ENCODE assay signal across 17 cellular contexts in the genomic region with DNA sequence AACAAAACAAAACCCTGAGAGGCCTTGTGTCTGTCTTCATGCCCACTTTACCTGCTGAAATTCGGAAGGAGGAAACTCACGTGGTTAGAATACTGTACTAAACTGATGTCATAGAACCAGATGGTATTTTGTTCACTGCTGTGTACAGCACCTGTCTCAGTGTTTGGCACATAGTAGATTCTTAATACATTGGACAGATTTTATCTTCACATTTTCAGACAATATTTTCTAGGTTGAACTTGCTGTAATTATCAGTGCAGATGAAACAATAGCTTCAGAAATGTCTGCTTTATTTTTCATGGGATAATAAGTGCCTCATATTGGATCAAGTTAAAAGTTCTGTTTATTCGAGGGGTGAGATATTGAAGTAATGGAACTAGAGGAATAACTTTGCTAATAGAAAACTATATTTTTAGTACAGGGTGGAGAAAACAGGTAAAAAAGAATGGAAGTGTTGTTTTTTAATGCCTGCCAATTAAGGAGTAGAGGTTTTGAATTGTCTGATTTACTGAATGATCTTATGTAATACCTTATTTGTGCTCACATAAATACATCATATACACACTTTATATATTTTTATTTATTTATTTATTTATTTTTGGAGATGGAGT. TPM values are rescaled to one million over a fixed set of nuclear protein-coding genes. Genes with fewer than 3 reads are reported as not detected.
DNase-seq lines count a peak whose midpoint lies in the region; ATAC-seq and TF ChIP-seq lines count a peak whose summit lies in the region.
"Had no signal": no experiment of that assay in that cellular context is flagged by ENCODE, and none has a peak within 500 bp of the region (broad histone marks: within the 10 kb centered on the region; RNA-seq: fewer than 3 reads in every experiment).

No MANE protein-coding gene starts in this region.

- TF ChIP-seq POLR2A in body of pancreas (IDR thresholded peaks at IDR 0.05), result no peak

- H3K4me3 ChIP-seq in body of pancreas, result no peak overlapping the region
- no peak overlapping the region for H3K4me3 ChIP-seq in subcutaneous abdominal adipose tissue (ENCODE audit: low read depth in 1 of 5, low read length in 5 of 5)
- H3K4me3 ChIP-seq: SJSA1 had no signal

- no peak for ATAC-seq in natural killer cell
- ATAC-seq in natural killer cell treated with Interleukin-12 subunit alpha and Interleukin-12 subunit beta and Interleukin-15 and Interleukin-18, amount 100 ng/mL, for 72 hours, result no peak
- peak; percentile 60 for ATAC-seq in body of pancreas
- ATAC-seq: HepG2 had no signal

- H3K36me3 ChIP-seq in body of pancreas (replicated peaks in 1 of 2; ENCODE audit: insufficient read depth in 1 of 2, low read depth in 2 of 2) (peaks cover 4 to 18% of the 10 kb centered on the region in 2 donors), subcutaneous abdominal adipose tissue (ENCODE audit: control insufficient read depth in 5 of 5, insufficient read depth in 5 of 5, low read length in 5 of 5) (peaks cover 34 to 40% (median 38%) of the 10 kb centered on the region in 5 donors)

- H3K9me3 ChIP-seq in body of pancreas (no peaks in the 10 kb centered on the region), subcutaneous abdominal adipose tissue (ENCODE audit: control insufficient read depth in 5 of 5, low read length in 5 of 5) (no peaks in the 10 kb centered on the region)
- H3K9me3 ChIP-seq: BE2C, SJSA1 had no signal

- intact Hi-C loops in natural killer cell (cut with micrococcal nuclease) (no loop called here), body of pancreas (cut with DNase I) (no loop called here)

- no peaks in the 10 kb centered on the region for H3K36me3 Mint-ChIP-seq in natural killer cell
- peaks cover 13% of the 10 kb centered on the region for H3K36me3 Mint-ChIP-seq in natural killer cell treated with Interleukin-12 subunit alpha and Interleukin-12 subunit beta and Interleukin-15 and Interleukin-18, amount 100 ng/mL, for 72 hours

- H3K9me3 Mint-ChIP-seq in natural killer cell, result no peaks in the 10 kb centered on the region
- H3K9me3 Mint-ChIP-seq in natural killer cell treated with Interleukin-12 subunit alpha and Interleukin-12 subunit beta and Interleukin-15 and Interleukin-18, amount 100 ng/mL, for 72 hours, result no peaks in the 10 kb centered on the region
- H3K9me3 Mint-ChIP-seq: CD8-positive, alpha-beta memory T cell had no signal

- no peak overlapping the region for H3K4me3 Mint-ChIP-seq in natural killer cell
- no peak overlapping the region for H3K4me3 Mint-ChIP-seq in natural killer cell treated with Interleukin-12 subunit alpha and Interleukin-12 subunit beta and Interleukin-15 and Interleukin-18, amount 100 ng/mL, for 72 hours
- H3K4me3 Mint-ChIP-seq: CD8-positive, alpha-beta memory T cell; H9 had no signal

- peaks cover 0 to 11% of the 10 kb centered on the region in 2 donors for H3K4me1 Mint-ChIP-seq in natural killer cell
- peaks cover 0 to 9% of the 10 kb centered on the region in 2 donors for H3K4me1 Mint-ChIP-seq in natural killer cell treated with Interleukin-12 subunit alpha and Interleukin-12 subunit beta and Interleukin-15 and Interleukin-18, amount 100 ng/mL, for 72 hours (ENCODE audit: low read depth in 2 of 2)
- H3K4me1 Mint-ChIP-seq: H9 had no signal

- H3K27ac ChIP-seq in body of pancreas, result peak overlapping the region in 1 of 4 donors; percentile 35
- peak overlapping the region; percentile 39 for H3K27ac ChIP-seq in subcutaneous abdominal adipose tissue (ENCODE audit: low read depth, low read length)
- H3K27ac ChIP-seq: SJSA1 had no signal

- H3K27me3 ChIP-seq in body of pancreas, result no peaks in the 10 kb centered on the region
- no peaks in the 10 kb centered on the region for H3K27me3 ChIP-seq in subcutaneous abdominal adipose tissue (ENCODE audit: control insufficient read depth in 5 of 5, insufficient read depth in 4 of 5, low read length in 5 of 5)
- H3K27me3 ChIP-seq: BE2C, SJSA1 had no signal

- peak overlapping the region in 1 of 5 donors; percentile 46 for H3K9ac ChIP-seq in subcutaneous abdominal adipose tissue (ENCODE audit: low read length in 5 of 5)

- WGBS in body of pancreas, 2 donors, result 54 to 61% methylated on average over 3 of the region's 3 CpGs

- no peaks in the 10 kb centered on the region for H3K27me3 Mint-ChIP-seq in natural killer cell (ENCODE audit: low read depth in 2 of 2)
- H3K27me3 Mint-ChIP-seq in natural killer cell treated with Interleukin-12 subunit alpha and Interleukin-12 subunit beta and Interleukin-15 and Interleukin-18, amount 100 ng/mL, for 72 hours, result no peaks in the 10 kb centered on the region
- H3K27me3 Mint-ChIP-seq: CD8-positive, alpha-beta memory T cell had no signal

- TF ChIP-seq CTCF in natural killer cell (IDR thresholded peaks at IDR 0.05) (no peak), body of pancreas (IDR thresholded peaks at IDR 0.05) (no peak)

- peak overlapping the region; percentile 6 to 24 for H3K27ac Mint-ChIP-seq in natural killer cell
- H3K27ac Mint-ChIP-seq in natural killer cell treated with Interleukin-12 subunit alpha and Interleukin-12 subunit beta and Interleukin-15 and Interleukin-18, amount 100 ng/mL, for 72 hours, result no peak overlapping the region
- H3K27ac Mint-ChIP-seq: H9 had no signal

- H3K4me1 ChIP-seq in body of pancreas (peaks cover 7% of the 10 kb centered on the region), subcutaneous abdominal adipose tissue (ENCODE audit: control insufficient read depth in 5 of 5, insufficient read depth in 5 of 5, low read length in 5 of 5) (peaks cover 0 to 8% (median 0%) of the 10 kb centered on the region in 5 donors)
- H3K4me1 ChIP-seq: BE2C, SJSA1 had no signal

- DNase-seq in natural killer cell (no peak), NCI-H2171 (lab: John Stamatoyannopoulos, UW) (peak; percentile 58), body of pancreas (no peak), superior temporal gyrus (ENCODE audit: extremely low spot score) (no peak), NCI-H1048 (lab: John Stamatoyannopoulos, UW) (no peak)
- no peak for DNase-seq in natural killer cell treated with Interleukin-12 subunit alpha and Interleukin-12 subunit beta and Interleukin-15 and Interleukin-18, amount 100 ng/mL, for 72 hours (ENCODE audit: low spot score)
- DNase-seq: BE2C; CD8-positive, alpha-beta memory T cell; DMS153; H9; MM.1S; NCI-H2081 treated with DMSO at 0.1 percent for 48 hours; NCI-H226; NCI-H526 had no signal

RNA-seq across cellular contexts. Expression of a gene that starts 23.7 kb away (rescaled TPM):
- total RNA-seq in natural killer cell (10 to 100 TPM; 28.5 to 43.4 (median 37.2) TPM), body of pancreas (10 to 100 TPM; 35.3 to 61.3 TPM)
- total RNA-seq in natural killer cell treated with Interleukin-12 subunit alpha and Interleukin-12 subunit beta and Interleukin-15 and Interleukin-18, amount 100 ng/mL, for 72 hours, result 10 to 100 TPM; 89.2 to 91.6 TPM

RNA-seq across cellular contexts. Expression of a gene that starts 54.3 kb away (rescaled TPM):
- total RNA-seq in natural killer cell, result 10 to 100 TPM; 27.8 to 34.7 (median 29.2) TPM
- total RNA-seq in natural killer cell treated with Interleukin-12 subunit alpha and Interleukin-12 subunit beta and Interleukin-15 and Interleukin-18, amount 100 ng/mL, for 72 hours, result 10 to 100 TPM; 39.0 to 49.5 TPM
- 10 to 100 TPM; 34.0 to 35.9 TPM for total RNA-seq in body of pancreas

Comparison
In these comparisons a context has a peak if more than half of its experiments do, and no peak if none do; other contexts are left out.
1. H3K27ac Mint-ChIP-seq: peak in natural killer cell (2 of 2); none in natural killer cell treated with Interleukin-12 subunit alpha and Interleukin-12 subunit beta and Interleukin-15 and Interleukin-18, amount 100 ng/mL, for 72 hours (0 of 2).